Comparison of ENCODE assay signal across 1 cellular context in the genomic region with DNA sequence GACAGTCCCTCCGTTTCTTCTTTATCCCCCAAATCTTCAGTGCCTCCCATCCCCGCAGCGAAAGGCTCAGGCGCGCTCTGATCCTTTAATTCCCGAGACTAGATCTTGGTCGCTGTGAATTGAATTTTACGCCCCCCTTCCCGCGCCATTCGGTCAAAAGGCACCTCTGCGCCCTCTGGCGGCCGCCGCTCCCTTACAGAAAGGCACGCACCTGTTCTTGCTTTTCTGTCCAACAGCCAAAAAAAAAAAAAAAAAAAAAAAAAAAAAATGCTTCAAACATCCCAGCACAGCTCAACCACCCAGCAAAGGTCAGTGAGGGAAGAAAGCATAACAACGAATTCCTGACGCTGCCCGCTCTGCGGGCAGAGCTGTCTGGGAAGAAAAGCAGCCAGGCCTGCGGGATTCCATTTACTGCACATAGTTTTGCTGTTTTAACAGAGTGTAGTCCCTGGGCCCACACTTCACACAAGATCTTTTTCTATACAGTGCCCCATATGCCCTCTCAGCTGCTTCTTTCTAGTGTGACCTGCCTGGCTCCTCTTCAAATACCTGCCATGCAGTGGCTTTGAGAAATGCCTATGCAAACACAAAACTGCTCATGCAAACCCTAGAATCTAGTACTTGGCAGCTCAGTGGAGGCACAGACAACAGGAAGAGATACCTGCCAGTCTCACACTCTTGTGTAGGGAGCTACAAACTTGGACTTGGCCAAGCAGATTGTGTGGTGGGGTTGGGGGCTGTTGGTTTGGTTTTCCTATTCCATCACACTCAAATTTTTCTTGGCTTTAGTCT.
TF ChIP-seq lines count a peak whose summit lies in the region.

No MANE protein-coding gene starts in this region.

TF ChIP-seq in WTC11, 78 proteins besides CTCF, POLR2A, EP300 and RAD21:
- TF ChIP-seq PRDM15 (CRISPR knock-in tag; IDR thresholded peaks at IDR 0.05) (no peak), OVOL2 (CRISPR knock-in tag; IDR thresholded peaks at IDR 0.05; ENCODE audit: borderline replicate concordance) (no peak), CREM (CRISPR knock-in tag; IDR thresholded peaks at IDR 0.05) (no peak)
- TF ChIP-seq, protein P1, sequence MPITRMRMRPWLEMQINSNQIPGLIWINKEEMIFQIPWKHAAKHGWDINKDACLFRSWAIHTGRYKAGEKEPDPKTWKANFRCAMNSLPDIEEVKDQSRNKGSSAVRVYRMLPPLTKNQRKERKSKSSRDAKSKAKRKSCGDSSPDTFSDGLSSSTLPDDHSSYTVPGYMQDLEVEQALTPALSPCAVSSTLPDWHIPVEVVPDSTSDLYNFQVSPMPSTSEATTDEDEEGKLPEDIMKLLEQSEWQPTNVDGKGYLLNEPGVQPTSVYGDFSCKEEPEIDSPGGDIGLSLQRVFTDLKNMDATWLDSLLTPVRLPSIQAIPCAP (CRISPR knock-in tag; IDR thresholded peaks at IDR 0.05) = no peak
TF ChIP-seq in WTC11: peak in this region for 0.
